17 cellular contexts compared by ENCODE assay signal in the genomic region with DNA sequence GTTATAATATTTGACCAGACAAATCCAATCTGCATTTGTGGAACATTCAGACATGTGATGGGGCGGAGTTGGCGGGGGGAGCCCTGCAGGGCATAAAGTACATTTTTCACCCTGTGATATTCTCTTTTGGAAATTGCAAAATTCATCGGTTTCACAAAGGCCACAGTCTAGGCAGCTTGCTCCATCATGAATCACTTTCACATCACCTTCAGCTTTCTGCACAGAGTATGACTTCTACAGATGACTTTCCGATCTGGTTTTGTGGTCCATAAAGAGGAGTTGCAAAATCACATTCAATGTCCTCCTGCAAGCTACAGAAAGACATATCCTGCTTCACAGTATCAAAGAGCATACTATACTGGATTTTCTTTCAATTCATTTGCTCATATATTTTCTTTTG.
DNase-seq lines count a peak whose midpoint lies in the region; ATAC-seq and TF ChIP-seq lines count a peak whose summit lies in the region.
"Had no signal": no experiment of that assay in that cellular context is flagged by ENCODE, and none has a peak within 500 bp of the region (broad histone marks: within the 10 kb centered on the region; RNA-seq: fewer than 3 reads in every experiment).

No MANE protein-coding gene starts in this region.

- peak; percentile 60 for DNase-seq in CD1c-positive myeloid dendritic cell (ENCODE audit: extremely low spot score)
- DNase-seq in SKM-1 treated with dmso at 0.1 percent for 144 hours (lab: John Stamatoyannopoulos, UW; ENCODE audit: unreplicated experiment) = peak; percentile 88
- DNase-seq in NCI-H2107 (lab: John Stamatoyannopoulos, UW) = no peak
- no peak for DNase-seq in GM13977 (ENCODE audit: low spot score)
- no peak for DNase-seq in 8988T
- DNase-seq: activated B cell treated with CpG ODN at 0.5 μM for 24 hours; activated CD8-positive, alpha-beta memory T cell treated with anti-CD3 and anti-CD28 coated beads, Interleukin-2, amount 10 ng/mL, durations not matched to agents 7 days and 5 days; activated naive CD4-positive, alpha-beta T cell treated with Interleukin-2 at 50 U/mL for 16 hours; body of pancreas; HCEC 1CT; left ventricle myocardium superior; NCI-H2029 treated with DMSO at 0.1 percent for 48 hours; NCI-H526; RPMI8226 had no signal

- no peak for TF ChIP-seq CTCF in GM13977 (IDR thresholded peaks at IDR 0.05; ENCODE audit: extremely low read depth, insufficient read depth, missing control alignments)

- ATAC-seq in GM21515 (IDR thresholded peaks at IDR 0.05; ENCODE audit: unreplicated experiment) (peak; percentile 84), HG03469 (IDR thresholded peaks at IDR 0.05; ENCODE audit: unreplicated experiment) (peak; percentile 49), HG03520 (IDR thresholded peaks at IDR 0.05; ENCODE audit: unreplicated experiment) (no peak)
- ATAC-seq: activated CD8-positive, alpha-beta memory T cell treated with anti-CD3 and anti-CD28 coated beads, Interleukin-2, amount 10 ng/mL, durations not matched to agents 7 days and 5 days; body of pancreas; left ventricle myocardium superior had no signal

- in situ Hi-C loops in GM13977 (cut with MboI; ENCODE audit: low pct_unique_long_range_greater_than_20kb, low sequenced_read_pairs, unreplicated experiment) = no loop called here

Comparison
In these comparisons a context has a peak if more than half of its experiments do, and no peak if none do; other contexts are left out.
1. DNase-seq: peak in CD1c-positive myeloid dendritic cell (single experiment) and SKM-1 treated with dmso at 0.1 percent for 144 hours (single experiment); none in NCI-H2107 (single experiment), GM13977 (single experiment) and 8988T (single experiment).